ENCODE assay signal across 12 cellular contexts in genomic region chr13:24630851-24631341, GRCh38. TPM values are rescaled to one million over a fixed set of nuclear protein-coding genes. Genes with fewer than 3 reads are reported as not detected.
DNase-seq lines count a peak whose midpoint lies in the region; ATAC-seq lines count a peak whose summit lies in the region.
"Had no signal": no experiment of that assay in that cellular context is flagged by ENCODE, and none has a peak within 500 bp of the region (broad histone marks: within the 10 kb centered on the region; RNA-seq: fewer than 3 reads in every experiment).

No MANE protein-coding gene starts in this region.

- H3K27ac ChIP-seq in GM23248: no peak overlapping the region

- no peaks in the 10 kb centered on the region for H3K9me3 ChIP-seq in GM23248 (ENCODE audit: low read depth)

- ATAC-seq in HG02610 (IDR thresholded peaks at IDR 0.05; ENCODE audit: unreplicated experiment): no peak
- ATAC-seq: Panc1 had no signal

- in situ Hi-C loops in GM23248 (cut with MboI): no loop called here

- no peaks in the 10 kb centered on the region for H3K36me3 ChIP-seq in GM23248 (ENCODE audit: low read depth)

- WGBS in GM23248 (ENCODE audit: low coverage in 1 of 2, low lambda C conversion rate in 2 of 2, missing lambda C conversion rate in 2 of 2), 2 experiments: 76 to 77% methylated on average over 7 of the region's 7 CpGs

- no peaks in the 10 kb centered on the region for H3K9me2 ChIP-seq in GM23248 (ENCODE audit: insufficient read depth)

- H3K4me3 ChIP-seq in GM23248: no peak overlapping the region

- H2AFZ ChIP-seq in GM23248: 0 out of 2 replicates have a peak overlapping the region, but pooled peaks have one; percentile 41

- no peaks in the 10 kb centered on the region for H4K20me1 ChIP-seq in GM23248 (ENCODE audit: insufficient read depth)

- DNase-seq in A172 (ENCODE audit: low spot score) (peak; percentile 5), GM23248 (peak; percentile 42), amniotic epithelial cell (ENCODE audit: low read depth) (peak; percentile 95), islet precursor cell (peak; percentile 86), NCI-H187 (lab: John Stamatoyannopoulos, UW) (no peak), DMS 273 treated with DMSO at 0.1 percent for 48 hours (lab: John Stamatoyannopoulos, UW) (no peak), NCI-H82 treated with DMSO at 0.1 percent for 48 hours (lab: John Stamatoyannopoulos, UW; ENCODE audit: unreplicated experiment) (no peak)

- H3K4me1 ChIP-seq in GM23248 (ENCODE audit: insufficient read depth): peaks cover 15% of the 10 kb centered on the region; the same call in 1 of the 2 replicates

- no peak overlapping the region for H3K9ac ChIP-seq in GM23248

- peaks cover 14% of the 10 kb centered on the region for H3F3A ChIP-seq in GM23248 (ENCODE audit: insufficient read depth)

- H3K79me2 ChIP-seq in GM23248 (ENCODE audit: insufficient read depth): no peaks in the 10 kb centered on the region

- H3K27me3 ChIP-seq in GM23248 (replicated peaks; ENCODE audit: insufficient read depth): no peaks in the 10 kb centered on the region

- H3K4me2 ChIP-seq in GM23248 (ENCODE audit: unreplicated experiment): no peak overlapping the region

RNA-seq across cellular contexts. Expression of gene ATP12A, which starts 49.3 kb away (rescaled TPM):
- total RNA-seq in A172 (2014; rRNA removed; shearing (Covaris generic)): 0.03 and 0.05 TPM in 2 replicates
- total RNA-seq in GM23248 (2014; rRNA removed; shearing (Covaris generic)): not detected in 2 replicates
- not detected in 2 replicates for polyA plus RNA-seq in GM23248 (2016; fragmentation: Nextera tagmentation; extraction: Ambion mirVana)
- total RNA-seq: epithelial cell of proximal tubule, LHCN-M2 had no signal
- polyA plus RNA-seq: BJ had no signal

Comparison
In these comparisons a context has a peak if more than half of its experiments do, and no peak if none do; other contexts are left out.
1. DNase-seq: peak in A172 (single experiment), GM23248 (single experiment), amniotic epithelial cell (single experiment) and islet precursor cell (single experiment); none in NCI-H187 (0 of 2), DMS 273 treated with DMSO at 0.1 percent for 48 hours (single experiment) and NCI-H82 treated with DMSO at 0.1 percent for 48 hours (single experiment).